Comparison of ENCODE assay signal across 1 cellular context in genomic region chr3:11733914-11734313, GRCh38.
TF ChIP-seq lines count a peak whose summit lies in the region.

No MANE protein-coding gene starts in this region.

TF ChIP-seq in GM23338, 12 proteins besides CTCF, POLR2A, EP300 and RAD21 (continued from another document):
- TF ChIP-seq ZNF462 (CRISPR knock-in tag; IDR thresholded peaks at IDR 0.05): no peak
- TF ChIP-seq EZH2 (IDR thresholded peaks at IDR 0.05; ENCODE audit: low read depth, unreplicated experiment): no peak
- no peak for TF ChIP-seq JUNB (IDR thresholded peaks at IDR 0.05; ENCODE audit: unreplicated experiment)
- TF ChIP-seq REST (IDR thresholded peaks at IDR 0.05; ENCODE audit: unreplicated experiment): no peak
